ENCODE assay signal across 24 cellular contexts in the genomic region with DNA sequence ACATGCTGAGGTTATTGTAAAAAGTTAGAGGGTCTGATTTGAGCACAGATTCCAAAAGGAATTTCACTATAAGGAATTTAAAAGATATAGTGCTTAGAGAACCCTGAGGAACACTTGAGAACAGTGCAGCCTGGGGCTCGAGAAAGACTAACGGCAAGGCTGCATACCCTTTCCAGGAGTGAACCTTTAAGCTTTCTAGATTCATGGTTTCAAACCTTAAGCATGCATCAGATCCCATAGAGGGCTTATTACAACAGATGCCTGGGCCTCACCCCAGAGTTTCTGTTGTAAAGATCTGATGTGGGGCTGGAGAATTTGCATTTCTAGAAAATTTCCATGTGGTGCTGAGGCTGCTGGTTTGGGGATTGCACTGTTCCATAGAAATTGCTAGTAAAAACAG.
"Had no signal": no experiment of that assay in that cellular context is flagged by ENCODE, and none has a peak within 500 bp of the region (broad histone marks: within the 10 kb centered on the region; RNA-seq: fewer than 3 reads in every experiment).

No MANE protein-coding gene starts in this region.

- H3K9me3 Mint-ChIP-seq: activated naive CD4-positive, alpha-beta T cell treated with anti-CD3 and anti-CD28 coated beads, Interleukin-2, amount 50 U/mL, for 24 hours had no signal

- H3K4me3 ChIP-seq: breast epithelium, coronary artery, MG63, PC-9 had no signal

- H3K4me2 ChIP-seq: PC-9 had no signal

- H3K36me3 ChIP-seq: breast epithelium, MG63 had no signal

- DNase-seq: activated CD4-positive, alpha-beta T cell treated with anti-CD3 and anti-CD28 coated beads, Interleukin-2, amount 10 ng/mL, durations not matched to agents 7 days and 5 days; activated CD4-positive, CD25-positive, alpha-beta regulatory T cell treated with anti-CD3 and anti-CD28 coated beads, Interleukin-2, amount 50 U/mL, for 72 hours; activated CD8-positive, alpha-beta memory T cell treated with anti-CD3 and anti-CD28 coated beads, Interleukin-2, amount 50 U/mL, for 4 hours; activated CD8-positive, alpha-beta T cell treated with anti-CD3 and anti-CD28 coated beads for 36 hours; activated gamma-delta T cell treated with Interleukin-2 at 50 U/mL for 16 hours; aorta; MG63; MV-4-11; NCI-H1092 treated with DMSO at 0.1 percent for 48 hours; NCI-H1417 treated with DMSO at 0.1 percent for 48 hours; NCI-H1694; NCI-H2029; NCI-H2107; NCI-H2171 treated with DMSO at 0.1 percent for 48 hours; NCI-H226; NCI-H69; PC-9; SHP77 treated with DMSO at 0.1 percent for 48 hours had no signal

- ATAC-seq: WTC11 had no signal

- H3K4me1 ChIP-seq: breast epithelium had no signal

- H2AFZ ChIP-seq: PC-9 had no signal

- H3K9me3 ChIP-seq: MG63 had no signal

- H3K4me3 Mint-ChIP-seq: activated CD4-positive, alpha-beta T cell treated with anti-CD3 and anti-CD28 coated beads, Interleukin-2, amount 10 ng/mL, durations not matched to agents 7 days and 5 days; activated CD8-positive, alpha-beta T cell treated with anti-CD3 and anti-CD28 coated beads for 36 hours; activated naive CD4-positive, alpha-beta T cell treated with anti-CD3 and anti-CD28 coated beads, Interleukin-2, amount 50 U/mL, for 24 hours; T-helper 1 cell treated with Interleukin-12 subunit alpha and Interleukin-12 subunit beta and Interleukin-4 antibody, amounts not matched to agents 30 μg/mL and 1 μg/mL, for 36 hours; WTC11 had no signal

- H3K27me3 ChIP-seq: breast epithelium, MG63 had no signal

- H3K27me3 Mint-ChIP-seq: activated CD4-positive, alpha-beta T cell treated with anti-CD3 and anti-CD28 coated beads, Interleukin-2, amount 10 ng/mL, durations not matched to agents 7 days and 5 days had no signal

- H3K27ac ChIP-seq: breast epithelium, coronary artery, PC-9 had no signal

- H3K27ac Mint-ChIP-seq: activated CD4-positive, alpha-beta T cell treated with anti-CD3 and anti-CD28 coated beads, Interleukin-2, amount 10 ng/mL, durations not matched to agents 7 days and 5 days; activated CD8-positive, alpha-beta T cell treated with anti-CD3 and anti-CD28 coated beads for 36 hours; activated T-helper 2 cell treated with anti-CD3 and anti-CD28 coated beads, Interferon-gamma antibody, Interleukin-2, Interleukin-4, amounts not matched to agents 10 μg/mL and 5 μg/mL and 100 μg/mL, durations not matched to agents 14 hours and 24 hours and 36 hours; T-helper 1 cell treated with Interleukin-12 subunit alpha and Interleukin-12 subunit beta and Interleukin-4 antibody, amounts not matched to agents 30 μg/mL and 1 μg/mL, for 36 hours; WTC11 had no signal
